Comparison of ENCODE assay signal across 31 cellular contexts in the genomic region with DNA sequence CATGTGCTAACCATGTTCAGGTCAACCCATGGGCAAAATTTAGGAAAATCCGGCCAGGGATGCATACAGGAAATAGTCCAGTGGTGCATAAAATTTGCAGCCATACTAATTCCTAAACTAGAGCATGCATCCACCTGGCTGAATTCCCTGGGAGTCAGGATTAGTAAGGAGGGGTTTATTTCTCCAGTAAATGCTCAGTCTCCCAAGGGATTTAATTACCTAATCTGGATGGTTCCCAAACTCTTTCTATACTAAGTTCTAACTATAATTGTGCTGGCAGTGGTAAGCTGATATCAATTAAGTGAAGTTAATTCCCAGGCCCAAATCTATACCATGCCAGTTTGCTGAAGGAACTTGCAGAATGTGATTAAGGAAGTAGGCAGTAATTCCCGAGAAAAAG. TPM values are rescaled to one million over a fixed set of nuclear protein-coding genes. Genes with fewer than 3 reads are reported as not detected.
"Had no signal": no experiment of that assay in that cellular context is flagged by ENCODE, and none has a peak within 500 bp of the region (broad histone marks: within the 10 kb centered on the region; RNA-seq: fewer than 3 reads in every experiment).

No MANE protein-coding gene starts in this region.

- H3K27ac ChIP-seq: skin epidermis, thoracic aorta, upper lobe of left lung, vagina, WERI-Rb-1 had no signal

- H3K9me3 ChIP-seq: thoracic aorta, upper lobe of left lung, vagina had no signal

- H3K4me3 Mint-ChIP-seq: activated T-cell treated with anti-CD3 and anti-CD28 coated beads, Interleukin-2, amount 50 U/mL, for 24 hours; effector memory CD8-positive, alpha-beta T cell; naive thymus-derived CD8-positive, alpha-beta T cell; neural crest cell; stimulated activated naive CD8-positive, alpha-beta T cell treated with anti-CD3 and anti-CD28 coated beads, Interleukin-15, Interleukin-2, amounts not matched to agents 100 ng/mL and 50 ng/mL, for 24 hours had no signal

- ATAC-seq: activated CD4-positive, CD25-positive, alpha-beta regulatory T cell treated with anti-CD3 and anti-CD28 coated beads, Interleukin-2, amount 50 U/mL, for 24 hours; effector memory CD8-positive, alpha-beta T cell; left colon; naive thymus-derived CD8-positive, alpha-beta T cell; sciatic nerve had no signal

- H3K4me1 Mint-ChIP-seq: naive thymus-derived CD8-positive, alpha-beta T cell; neural crest cell had no signal

- DNase-seq: activated CD4-positive, alpha-beta T cell treated with anti-CD3 and anti-CD28 coated beads for 48 hours; activated CD4-positive, alpha-beta T cell treated with anti-CD3 and anti-CD28 coated beads, Interleukin-2, amount 50 U/mL, for 48 hours; activated CD8-positive, alpha-beta memory T cell treated with anti-CD3 and anti-CD28 coated beads, Interleukin-2, amount 50 U/mL, for 48 hours; activated gamma-delta T cell treated with Interleukin-2 at 50 U/mL for 16 hours; activated naive CD4-positive, alpha-beta T cell treated with anti-CD3 and anti-CD28 coated beads, Interleukin-2, amount 50 U/mL, for 16 hours; activated T-cell treated with anti-CD3 and anti-CD28 coated beads, Interleukin-2, amount 50 U/mL, for 24 hours; amniotic stem cell; caudate nucleus; cortex of kidney; effector memory CD8-positive, alpha-beta T cell; foreskin fibroblast; head of caudate nucleus; hippocampal formation; kidney; left colon; mammary epithelial cell; midbrain; naive thymus-derived CD8-positive, alpha-beta T cell; stimulated activated CD4-positive, alpha-beta T cell treated with anti-CD3 and anti-CD28 coated beads, Interleukin-12 subunit alpha, Interleukin-12 subunit beta, amount 100 ng/mL, for 4 hours; stimulated activated CD4-positive, alpha-beta T cell treated with anti-CD3 and anti-CD28 coated beads, Interleukin-4, amount 100 ng/mL, for 1 hour; T1000; upper lobe of left lung; WERI-Rb-1 had no signal

- H3K9me3 Mint-ChIP-seq: activated T-cell treated with anti-CD3 and anti-CD28 coated beads, Interleukin-2, amount 50 U/mL, for 24 hours; stimulated activated naive CD8-positive, alpha-beta T cell treated with anti-CD3 and anti-CD28 coated beads, Interleukin-15, Interleukin-2, amounts not matched to agents 100 ng/mL and 50 ng/mL, for 24 hours had no signal

- H3K4me1 ChIP-seq: upper lobe of left lung, vagina had no signal

- H3K27me3 ChIP-seq: upper lobe of left lung, vagina had no signal

- H3K27me3 Mint-ChIP-seq: progenitor cell of endocrine pancreas had no signal

- H3K36me3 ChIP-seq: thoracic aorta, upper lobe of left lung, vagina, WERI-Rb-1 had no signal

- H3K27ac Mint-ChIP-seq: activated T-cell treated with anti-CD3 and anti-CD28 coated beads, Interleukin-2, amount 50 U/mL, for 24 hours; effector memory CD8-positive, alpha-beta T cell; progenitor cell of endocrine pancreas; stimulated activated naive CD8-positive, alpha-beta T cell treated with anti-CD3 and anti-CD28 coated beads, Interleukin-15, Interleukin-2, amounts not matched to agents 100 ng/mL and 50 ng/mL, for 24 hours had no signal

- H3K4me3 ChIP-seq: skin epidermis, thoracic aorta, upper lobe of left lung, vagina had no signal

RNA-seq across cellular contexts. Expression of a gene that starts 26.2 kb away (rescaled TPM):
- total RNA-seq: naive thymus-derived CD8-positive, alpha-beta T cell; vagina had no signal
